ENCODE assay signal across 1 cellular context in the genomic region with DNA sequence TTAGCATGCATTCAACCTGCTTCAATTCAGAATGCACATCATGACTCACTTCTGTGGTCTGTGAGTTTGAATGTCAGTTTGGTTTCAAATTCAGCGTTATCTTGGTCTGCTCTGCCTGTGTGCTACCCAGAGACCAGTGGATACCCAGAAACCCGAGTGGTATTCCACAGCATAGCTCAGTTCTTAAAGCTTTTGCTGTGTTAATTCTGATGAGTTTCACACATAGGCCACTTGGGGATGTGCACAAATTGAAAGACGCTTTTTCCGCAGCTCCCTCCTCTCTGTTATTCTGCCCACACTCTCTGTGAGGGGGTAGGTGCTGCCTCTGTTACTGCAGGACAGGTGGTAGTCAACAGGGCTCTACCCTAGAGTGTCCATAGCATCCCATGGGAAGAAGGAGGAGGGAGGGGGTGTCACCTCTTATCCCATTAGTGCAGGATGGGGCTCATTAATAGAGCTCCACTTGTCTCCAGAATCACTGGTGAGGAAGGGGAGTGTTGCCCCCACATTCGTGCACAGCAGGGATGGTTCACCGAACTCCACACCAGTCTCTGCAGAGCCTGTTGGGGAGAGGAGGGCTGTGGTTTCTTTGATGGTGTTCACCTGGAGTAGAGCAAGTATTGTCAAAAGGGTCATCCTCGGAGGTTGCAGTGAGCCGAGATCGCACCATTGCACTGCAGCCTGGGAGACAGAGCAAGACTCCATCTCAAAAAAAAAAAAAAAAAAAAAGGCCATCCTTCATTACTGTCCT.
TF ChIP-seq lines count a peak whose summit lies in the region.

No MANE protein-coding gene starts in this region.

TF ChIP-seq in GM12878, 131 proteins besides CTCF, POLR2A, EP300 and RAD21 (continued from another document):
- TF ChIP-seq JUNB (IDR thresholded peaks at IDR 0.05) (peak; percentile 36; the same call in 1 of the 2 replicates), NFIC (IDR thresholded peaks at IDR 0.05; ENCODE audit: low read depth, low read length) (0 out of 2 replicates have a peak, but pooled peaks have one; percentile 13), TARDBP (IDR thresholded peaks at IDR 0.05; ENCODE audit: borderline replicate concordance) (0 out of 2 replicates have a peak, but pooled peaks have one; percentile 50), PML (IDR thresholded peaks at IDR 0.05; ENCODE audit: low read length) (0 out of 2 replicates have a peak, but pooled peaks have one; percentile 42), POU2F2 (IDR thresholded peaks at IDR 0.05; ENCODE audit: borderline replicate concordance, low read depth, low read length) (no peak), RUNX3 (IDR thresholded peaks at IDR 0.05; ENCODE audit: low read length) (peak; percentile 84)
TF ChIP-seq in GM12878: peak in this region for 5.
